2 cellular contexts compared by ENCODE assay signal in genomic region chr4:140600408-140600807, GRCh38.
TF ChIP-seq lines count a peak whose summit lies in the region.

No MANE protein-coding gene starts in this region.

TF ChIP-seq in GM23338, 12 proteins besides CTCF, POLR2A, EP300 and RAD21 (continued from another document):
- TF ChIP-seq ZNF462 (CRISPR knock-in tag; IDR thresholded peaks at IDR 0.05) (no peak), NANOG (IDR thresholded peaks at IDR 0.05; ENCODE audit: borderline replicate concordance) (no peak), ZNF114 (CRISPR knock-in tag; IDR thresholded peaks at IDR 0.05) (no peak), EZH2 (IDR thresholded peaks at IDR 0.05; ENCODE audit: low read depth, unreplicated experiment) (no peak), CREB1 (CRISPR knock-in tag; IDR thresholded peaks at IDR 0.05; ENCODE audit: low read depth) (no peak), STAT1 (IDR thresholded peaks at IDR 0.05; ENCODE audit: unreplicated experiment) (no peak), POLR2AphosphoS5 (IDR thresholded peaks at IDR 0.05; ENCODE audit: low read depth) (no peak), ETS1 (IDR thresholded peaks at IDR 0.05) (no peak), REST (IDR thresholded peaks at IDR 0.05; ENCODE audit: unreplicated experiment) (no peak), EZH2phosphoT487 (IDR thresholded peaks at IDR 0.05; ENCODE audit: unreplicated experiment) (no peak), ZNF331 (CRISPR knock-in tag; IDR thresholded peaks at IDR 0.05; ENCODE audit: low read depth) (no peak)

TF ChIP-seq in WTC11, 78 proteins besides CTCF, POLR2A, EP300 and RAD21 (continued from another document):
- TF ChIP-seq ARID4B (CRISPR knock-in tag; IDR thresholded peaks at IDR 0.05; ENCODE audit: borderline replicate concordance) (no peak), FOXK1 (CRISPR knock-in tag; IDR thresholded peaks at IDR 0.05) (no peak), TCF7 (CRISPR knock-in tag; IDR thresholded peaks at IDR 0.05; ENCODE audit: low read depth) (no peak), CBFB (CRISPR knock-in tag; IDR thresholded peaks at IDR 0.05; ENCODE audit: low read depth) (no peak), KAT7 (CRISPR knock-in tag; IDR thresholded peaks at IDR 0.05; ENCODE audit: borderline replicate concordance) (no peak), TEAD4 (CRISPR knock-in tag; IDR thresholded peaks at IDR 0.05) (no peak), FOXP4 (CRISPR knock-in tag; IDR thresholded peaks at IDR 0.05) (no peak), IRF2 (CRISPR knock-in tag; IDR thresholded peaks at IDR 0.05; ENCODE audit: borderline replicate concordance, low read depth) (no peak), GABPB1 (CRISPR knock-in tag; IDR thresholded peaks at IDR 0.05) (no peak), SP1 (CRISPR knock-in tag; conservative IDR thresholded peaks at IDR 0.05) (no peak)
